9 cellular contexts compared by ENCODE assay signal in the genomic region with DNA sequence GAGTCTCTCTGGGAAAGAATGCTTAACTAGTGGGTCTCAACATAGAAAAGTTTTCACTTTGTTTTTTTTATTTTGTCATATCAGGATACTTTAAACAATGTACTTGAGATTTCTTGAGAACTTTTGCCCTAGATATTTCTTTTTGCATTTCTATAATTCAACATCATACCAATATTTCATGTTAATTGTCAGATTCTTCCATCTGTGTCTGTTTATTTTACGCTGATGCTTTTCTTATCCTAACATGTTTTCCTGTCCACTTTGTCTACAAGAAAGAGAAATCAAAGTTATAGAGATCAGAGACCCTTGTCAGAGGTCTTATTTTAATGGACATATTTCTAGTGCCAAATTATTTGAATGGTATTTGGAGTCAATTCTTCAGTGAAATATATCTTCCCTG.
"Had no signal": no experiment of that assay in that cellular context is flagged by ENCODE, and none has a peak within 500 bp of the region (broad histone marks: within the 10 kb centered on the region; RNA-seq: fewer than 3 reads in every experiment).

No MANE protein-coding gene starts in this region.

- FAIRE-seq: HepG2 had no signal

- H3K4me1 Mint-ChIP-seq: IgD-negative memory B cell had no signal

- H3K9me3 Mint-ChIP-seq: HFFc6 had no signal

- H2AFZ ChIP-seq: GM23248 had no signal

- H3K27ac Mint-ChIP-seq: HFFc6, IgD-negative memory B cell had no signal

- H3K9ac ChIP-seq: GM23248 had no signal

- H3K4me3 Mint-ChIP-seq: HFFc6, IgD-negative memory B cell had no signal

- H3K27ac ChIP-seq: GM23248, HL-60 had no signal

- H3K36me3 ChIP-seq: HAP-1 had no signal

- H3K9me3 ChIP-seq: HAP-1 had no signal

- H3K4me3 ChIP-seq: GM23248, HAP-1 had no signal

- H3K4me1 ChIP-seq: HAP-1 had no signal

- H3K36me3 Mint-ChIP-seq: IgD-negative memory B cell had no signal

- ATAC-seq: HCT116, HepG2 had no signal

- H3K27me3 Mint-ChIP-seq: IgD-negative memory B cell had no signal

- DNase-seq: GM23248, GOT3, H7, HFFc6 had no signal
